15 cellular contexts compared by ENCODE assay signal in the genomic region with DNA sequence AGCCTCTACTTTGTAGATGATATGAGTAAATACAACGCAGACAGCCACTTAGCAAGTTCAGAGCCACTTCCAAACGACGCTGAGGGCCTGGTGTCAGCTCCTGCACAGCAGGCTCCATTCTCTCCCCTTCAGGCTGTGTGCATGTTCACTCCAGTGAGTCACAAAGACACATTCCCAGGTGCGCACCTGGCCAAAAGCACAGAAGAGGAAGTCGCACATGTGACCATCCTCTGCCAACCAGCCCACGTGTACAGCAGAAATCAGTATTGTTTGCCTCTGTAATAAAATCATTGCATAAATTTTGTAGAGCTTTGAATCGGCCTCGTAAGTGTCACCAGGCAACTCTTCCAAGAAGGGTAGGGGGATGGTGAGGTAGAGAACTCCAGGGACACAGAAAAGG. TPM values are rescaled to one million over a fixed set of nuclear protein-coding genes. Genes with fewer than 3 reads are reported as not detected.
A peak's percentile ranks its signal among the peaks of the same experiment; 100 is the strongest.
DNase-seq lines count a peak whose midpoint lies in the region; ATAC-seq and TF ChIP-seq lines count a peak whose summit lies in the region.
"Had no signal": no experiment of that assay in that cellular context is flagged by ENCODE, and none has a peak within 500 bp of the region (broad histone marks: within the 10 kb centered on the region; RNA-seq: fewer than 3 reads in every experiment).

No MANE protein-coding gene starts in this region.

- intact Hi-C loops in mucosa of descending colon (cut with DNase I, micrococcal nuclease) = no loop called here

- H3K4me3 ChIP-seq in RWPE2 (ENCODE audit: severe bottlenecking) (no peak overlapping the region), mucosa of descending colon (no peak overlapping the region), BE2C (ENCODE audit: low read depth, low read length) (no peak overlapping the region)
- H3K4me3 ChIP-seq: K562 had no signal

- H3K36me3 ChIP-seq in RWPE2 (ENCODE audit: low read depth) (no peaks in the 10 kb centered on the region), mucosa of descending colon (ENCODE audit: low read depth) (no peaks in the 10 kb centered on the region), BE2C (no peaks in the 10 kb centered on the region)

- peak; percentile 35; the same call in 1 of the 3 replicates for ATAC-seq in RWPE2 (ENCODE audit: low read depth)
- peak; percentile 96 for ATAC-seq in mucosa of descending colon
- no peak for ATAC-seq in GM21423 (IDR thresholded peaks at IDR 0.05; ENCODE audit: unreplicated experiment)
- ATAC-seq in HG03045 (IDR thresholded peaks at IDR 0.05; ENCODE audit: unreplicated experiment) = no peak
- ATAC-seq: activated T-cell treated with anti-CD3 and anti-CD28 coated beads, Interleukin-2, amount 50 U/mL, for 72 hours; K562 had no signal

- H3K9me3 ChIP-seq in RWPE2 (ENCODE audit: severe bottlenecking) (no peaks in the 10 kb centered on the region), mucosa of descending colon (no peaks in the 10 kb centered on the region), BE2C (no peaks in the 10 kb centered on the region)

- H3K27ac ChIP-seq in RWPE2 (ENCODE audit: poor library complexity, severe bottlenecking) = no peak overlapping the region
- H3K27ac ChIP-seq: HL-60 had no signal

- no peaks in the 10 kb centered on the region for H3K27me3 ChIP-seq in RWPE2 (ENCODE audit: insufficient read depth, poor library complexity, severe bottlenecking)
- H3K27me3 ChIP-seq in BE2C = no peaks in the 10 kb centered on the region

- no peak for TF ChIP-seq CTCF in RWPE2 (IDR thresholded peaks at IDR 0.05; ENCODE audit: poor library complexity, severe bottlenecking)
- TF ChIP-seq CTCF in mucosa of descending colon (IDR thresholded peaks at IDR 0.05) = no peak
- no peak for TF ChIP-seq CTCF in BE2C (IDR thresholded peaks at IDR 0.05; ENCODE audit: low read depth, low read length)

- no peaks in the 10 kb centered on the region for H3K4me1 ChIP-seq in RWPE2 (ENCODE audit: insufficient read depth, poor library complexity, severe bottlenecking)
- no peaks in the 10 kb centered on the region for H3K4me1 ChIP-seq in mucosa of descending colon (ENCODE audit: low read depth)
- H3K4me1 ChIP-seq in BE2C = no peaks in the 10 kb centered on the region

- DNase-seq in NCI-H1092 (lab: John Stamatoyannopoulos, UW) (peak; percentile 67), NCI-H2107 (lab: John Stamatoyannopoulos, UW) (peak; percentile 74), RWPE2 (ENCODE audit: low spot score) (no peak), mucosa of descending colon (peak; percentile 20 to 53 (median 47)), NCI-H1694 (lab: John Stamatoyannopoulos, UW) (no peak), BE2C (no peak)
- DNase-seq: activated T-cell treated with anti-CD3 and anti-CD28 coated beads, Interleukin-2, amount 50 U/mL, for 72 hours; cerebellar nuclear complex; NCI-H1048; OCI-M1; stimulated activated CD4-positive, alpha-beta T cell treated with anti-CD3 and anti-CD28 coated beads, Interleukin-15, amount 100 ng/mL, for 24 hours had no signal

RNA-seq across cellular contexts. Expression of a gene that starts 19.5 kb away (rescaled TPM):
- 10 to 100 TPM in 2 of 3 donors, 1 to 10 TPM in 1; 1.4 to 12.8 (median 10.7) TPM for total RNA-seq in mucosa of descending colon
- 0.08 TPM for polyA plus RNA-seq in BE2C (2012; ENCODE audit: insufficient read depth, insufficient read length, low read depth)

RNA-seq across cellular contexts. Expression of a gene that starts 40.3 kb away (rescaled TPM):
- total RNA-seq in mucosa of descending colon = 10 to 100 TPM; 11.3 to 13.4 (median 11.6) TPM
- 22.0 TPM for polyA plus RNA-seq in BE2C (2012; ENCODE audit: insufficient read depth, insufficient read length, low read depth)

RNA-seq across cellular contexts. Expression of a gene that starts 52.7 kb away (rescaled TPM):
- total RNA-seq in mucosa of descending colon = 10 to 100 TPM; 23.6 to 45.0 (median 23.8) TPM
- 13.5 TPM for polyA plus RNA-seq in BE2C (2012; ENCODE audit: insufficient read depth, insufficient read length, low read depth)

Comparison
In these comparisons a context has a peak if more than half of its experiments do, and no peak if none do; other contexts are left out.
1. DNase-seq: peak in NCI-H1092 (single experiment), NCI-H2107 (single experiment) and mucosa of descending colon (3 of 3); none in RWPE2 (single experiment), NCI-H1694 (single experiment) and BE2C (single experiment).
2. ATAC-seq: peak in RWPE2 (single experiment) and mucosa of descending colon (single experiment); none in GM21423 (single experiment) and HG03045 (single experiment).